ENCODE assay signal across 13 cellular contexts in genomic region chr12:91854725-91855124, GRCh38.
DNase-seq lines count a peak whose midpoint lies in the region; ATAC-seq and TF ChIP-seq lines count a peak whose summit lies in the region.
"Had no signal": no experiment of that assay in that cellular context is flagged by ENCODE, and none has a peak within 500 bp of the region (broad histone marks: within the 10 kb centered on the region; RNA-seq: fewer than 3 reads in every experiment).

No MANE protein-coding gene starts in this region.

- peak in 1 of 2 donors; percentile 58 for ATAC-seq in upper lobe of left lung (ENCODE audit: low FRiP score in 2 of 2)
- no peak for ATAC-seq in HG02981 (IDR thresholded peaks at IDR 0.05; ENCODE audit: unreplicated experiment)
- ATAC-seq: esophagus mucosa had no signal

- no peak overlapping the region for H3K4me3 Mint-ChIP-seq in endothelial cell (ENCODE audit: unreplicated experiment)
- H3K4me3 Mint-ChIP-seq: brain had no signal

- TF ChIP-seq POLR2A in upper lobe of left lung (IDR thresholded peaks at IDR 0.05) (no peak), erythroblast (IDR thresholded peaks at IDR 0.05; ENCODE audit: low read length) (no peak)

- no peak overlapping the region for H3K4me3 ChIP-seq in OCI-LY3 (ENCODE audit: low read length)
- H3K4me3 ChIP-seq in coronary artery, result no peak overlapping the region
- no peak overlapping the region for H3K4me3 ChIP-seq in muscle layer of duodenum (ENCODE audit: low read depth in 1 of 2, low read length in 2 of 2)
- H3K4me3 ChIP-seq in upper lobe of left lung, result no peak overlapping the region

- H3K36me3 Mint-ChIP-seq in endothelial cell (ENCODE audit: low read depth, unreplicated experiment), result no peaks in the 10 kb centered on the region
- H3K36me3 Mint-ChIP-seq: brain had no signal

- no peak overlapping the region for H3K9ac ChIP-seq in OCI-LY3 (ENCODE audit: low read length)

- H2AFZ ChIP-seq in OCI-LY3 (ENCODE audit: low read depth, low read length), result 0 out of 2 replicates have a peak overlapping the region, but pooled peaks have one; percentile 14

- peaks cover 6% of the 10 kb centered on the region for H3K4me1 Mint-ChIP-seq in endothelial cell (ENCODE audit: unreplicated experiment)

- no peak overlapping the region for H3K27ac Mint-ChIP-seq in endothelial cell (ENCODE audit: unreplicated experiment)

- DNase-seq in coronary artery (ENCODE audit: low spot score) (no peak), upper lobe of left lung (no peak), erythroblast (lab: John Stamatoyannopoulos, UW) (no peak), endothelial cell (ENCODE audit: low spot score) (no peak)
- DNase-seq: Calu3; NCI-H524 treated with DMSO at 0.1 percent for 48 hours; stimulated activated CD4-positive, alpha-beta T cell treated with anti-CD3 and anti-CD28 coated beads, Interleukin-2, amount 100 ng/mL, for 48 hours; stimulated activated naive CD4-positive, alpha-beta T cell had no signal

- WGBS in upper lobe of left lung, 2 donors, result 0 to 21% methylated on average over 1 of the region's 1 CpG

- H3K4me1 ChIP-seq in OCI-LY3 (ENCODE audit: low read length) (peaks cover 5% of the 10 kb centered on the region; the same call in 1 of the 2 replicates), muscle layer of duodenum (ENCODE audit: control insufficient read depth in 1 of 2, insufficient read depth in 2 of 2, low read length in 2 of 2) (peaks cover 0 to 5% of the 10 kb centered on the region in 2 donors), upper lobe of left lung (peaks cover 5 to 14% (median 13%) of the 10 kb centered on the region in 4 donors)

- no peaks in the 10 kb centered on the region for H4K20me1 ChIP-seq in OCI-LY3 (ENCODE audit: insufficient read depth, low read length)

- H3K27me3 Mint-ChIP-seq in endothelial cell (ENCODE audit: unreplicated experiment), result no peaks in the 10 kb centered on the region
- H3K27me3 Mint-ChIP-seq: brain had no signal

- H3K4me2 ChIP-seq in OCI-LY3 (ENCODE audit: low read length), result no peak overlapping the region

- peak in 3 of 4 donors; percentile 56 to 76 (median 60) for TF ChIP-seq EP300 in upper lobe of left lung (IDR thresholded peaks at IDR 0.05)

- no peak overlapping the region for H3K27ac ChIP-seq in OCI-LY3 (ENCODE audit: low read length)
- H3K27ac ChIP-seq in coronary artery, result peak overlapping the region; percentile 45 to 70
- peak overlapping the region; percentile 70 for H3K27ac ChIP-seq in muscle layer of duodenum (ENCODE audit: low read length)
- H3K27ac ChIP-seq in upper lobe of left lung, result peak overlapping the region; percentile 31 to 71 (median 50)

- H3K36me3 ChIP-seq in OCI-LY3 (replicated peaks; ENCODE audit: low read depth, low read length) (no peaks in the 10 kb centered on the region), muscle layer of duodenum (ENCODE audit: control insufficient read depth in 1 of 2, insufficient read depth in 2 of 2, low read length in 2 of 2) (no peaks in the 10 kb centered on the region), upper lobe of left lung (no peaks in the 10 kb centered on the region)

- no peaks in the 10 kb centered on the region for H3K9me3 Mint-ChIP-seq in endothelial cell (ENCODE audit: unreplicated experiment)
- H3K9me3 Mint-ChIP-seq: brain had no signal

- no peaks in the 10 kb centered on the region for H3K79me2 ChIP-seq in OCI-LY3 (ENCODE audit: low read length)

- H3K9me3 ChIP-seq in OCI-LY3 (ENCODE audit: insufficient read depth, low read length), result no peaks in the 10 kb centered on the region
- no peaks in the 10 kb centered on the region for H3K9me3 ChIP-seq in muscle layer of duodenum (ENCODE audit: control insufficient read depth in 1 of 2, low read length in 2 of 2)
- H3K9me3 ChIP-seq in upper lobe of left lung, result no peaks in the 10 kb centered on the region

- H3K27me3 ChIP-seq in OCI-LY3 (ENCODE audit: low read depth, low read length), result no peaks in the 10 kb centered on the region
- H3K27me3 ChIP-seq in muscle layer of duodenum (ENCODE audit: low read depth, low read length), result no peaks in the 10 kb centered on the region
- no peaks in the 10 kb centered on the region for H3K27me3 ChIP-seq in upper lobe of left lung

- TF ChIP-seq CTCF in OCI-LY3 (IDR thresholded peaks at IDR 0.05; ENCODE audit: low read depth, low read length) (no peak), coronary artery (IDR thresholded peaks at IDR 0.05) (no peak), upper lobe of left lung (IDR thresholded peaks at IDR 0.05) (no peak), endothelial cell (IDR thresholded peaks at IDR 0.05; ENCODE audit: unreplicated experiment) (no peak)
